In genomic region chr2:45008296-45009129, GRCh38 we compare ENCODE assay signal across 8 cellular contexts. TPM values are rescaled to one million over a fixed set of nuclear protein-coding genes. Genes with fewer than 3 reads are reported as not detected.
DNase-seq lines count a peak whose midpoint lies in the region; ATAC-seq, FAIRE-seq and TF ChIP-seq lines count a peak whose summit lies in the region.

No MANE protein-coding gene starts in this region.

- no peak overlapping the region for H3K9ac ChIP-seq in HUES6 (ENCODE audit: low read length)
- H3K9ac ChIP-seq in kidney (ENCODE audit: low read length in 2 of 2): no peak overlapping the region

- intact Hi-C loops in CD14-positive monocyte (cut with micrococcal nuclease) (no loop called here), adrenal gland (cut with DNase I) (no loop called here), kidney (cut with DNase I) (no loop called here)

- H3K27me3 Mint-ChIP-seq in CD14-positive monocyte (ENCODE audit: low read depth in 3 of 3): peaks cover 96 to 99% (median 96%) of the 10 kb centered on the region in 3 donors

- H3K4me1 ChIP-seq in HUES6 (ENCODE audit: control insufficient read depth, insufficient read depth, low read length): peaks cover 39% of the 10 kb centered on the region
- peaks cover 21 to 31% of the 10 kb centered on the region in 2 donors for H3K4me1 ChIP-seq in adrenal gland (replicated peaks in 1 of 2)
- H3K4me1 ChIP-seq in kidney (ENCODE audit: control insufficient read depth in 1 of 2, insufficient read depth in 1 of 2, low read depth in 1 of 2, low read length in 2 of 2): peaks cover 0 to 22% of the 10 kb centered on the region in 2 donors
- peaks cover 3 to 54% of the 10 kb centered on the region in 2 donors for H3K4me1 ChIP-seq in thoracic aorta (ENCODE audit: control insufficient read depth in 1 of 2, low read depth in 2 of 2)

- H3K36me3 ChIP-seq in HUES6 (ENCODE audit: control insufficient read depth, insufficient read depth, low read length) (no peaks in the 10 kb centered on the region), adrenal gland (replicated peaks in 1 of 2) (no peaks in the 10 kb centered on the region), kidney (ENCODE audit: control insufficient read depth in 1 of 2, insufficient read depth in 2 of 2, low read length in 2 of 2) (no peaks in the 10 kb centered on the region), thoracic aorta (peaks cover 7% of the 10 kb centered on the region), WERI-Rb-1 (no peaks in the 10 kb centered on the region)

- no peak for FAIRE-seq in kidney (lab: Jason Lieb, UNC)

- no peak for DNase-seq in CD14-positive monocyte (ENCODE audit: low spot score)
- peak in 4 of 7 donors; percentile 38 to 59 (median 47) for DNase-seq in adrenal gland
- DNase-seq in kidney: peak; percentile 81
- DNase-seq in thoracic aorta (ENCODE audit: low spot score): no peak
- no peak for DNase-seq in WERI-Rb-1
- no peak for DNase-seq in substantia nigra (lab: John Stamatoyannopoulos, UW)

- H3K4me3 ChIP-seq in HUES6 (ENCODE audit: low read depth, low read length) (peak overlapping the region; percentile 53), adrenal gland (peak overlapping the region in 2 of 4 donors; percentile 31 to 58), kidney (ENCODE audit: low read length in 2 of 2) (peak overlapping the region; percentile 45 to 49), thoracic aorta (peak overlapping the region; percentile 87), WERI-Rb-1 (ENCODE audit: low read depth, low read length) (no peak overlapping the region)

- WGBS in adrenal gland, 4 donors: 13 to 38% (median 19%) methylated on average over 14 to 75 of the region's 75 CpGs

- peaks cover 3 to 6% of the 10 kb centered on the region in 2 donors for H3K36me3 Mint-ChIP-seq in CD14-positive monocyte

- peak overlapping the region; percentile 79 to 94 for H3K4me3 Mint-ChIP-seq in CD14-positive monocyte

- H3K27ac ChIP-seq in HUES6 (ENCODE audit: low read depth, low read length) (no peak overlapping the region), adrenal gland (no peak overlapping the region), kidney (ENCODE audit: low read depth in 2 of 2, low read length in 2 of 2) (no peak overlapping the region), thoracic aorta (peak overlapping the region; percentile 80 to 95), WERI-Rb-1 (no peak overlapping the region), substantia nigra (ENCODE audit: low read depth, low read length, poor library complexity, severe bottlenecking) (no peak overlapping the region)

- peaks cover 0 to 46% (median 15%) of the 10 kb centered on the region in 7 donors for H3K9me3 Mint-ChIP-seq in CD14-positive monocyte

- H3K27me3 ChIP-seq in HUES6 (ENCODE audit: control insufficient read depth, insufficient read depth, low read length) (peaks cover 96% of the 10 kb centered on the region), adrenal gland (peaks cover 85% of the 10 kb centered on the region), thoracic aorta (replicated peaks; ENCODE audit: insufficient read depth) (no peaks in the 10 kb centered on the region), WERI-Rb-1 (ENCODE audit: insufficient read depth, low read depth, severe bottlenecking) (peaks cover 41% of the 10 kb centered on the region)

- H3K9me3 ChIP-seq in HUES6 (ENCODE audit: control insufficient read depth, insufficient read depth, low read depth, low read length) (no peaks in the 10 kb centered on the region), adrenal gland (replicated peaks in 1 of 3) (no peaks in the 10 kb centered on the region), kidney (ENCODE audit: control insufficient read depth in 1 of 2, low read length in 2 of 2) (no peaks in the 10 kb centered on the region), thoracic aorta (no peaks in the 10 kb centered on the region), WERI-Rb-1 (ENCODE audit: severe bottlenecking) (peaks cover 5% of the 10 kb centered on the region)

- ATAC-seq in thoracic aorta (ENCODE audit: insufficient number of reproducible peaks, low FRiP score, low read depth) (no peak), HG02588 (IDR thresholded peaks at IDR 0.05; ENCODE audit: unreplicated experiment) (no peak)

- peaks cover 43% of the 10 kb centered on the region for H3K4me1 Mint-ChIP-seq in CD14-positive monocyte

- no peak for TF ChIP-seq POLR2A in adrenal gland (IDR thresholded peaks at IDR 0.05)

- no peak for TF ChIP-seq CTCF in CD14-positive monocyte (IDR thresholded peaks at IDR 0.05)
- no peak for TF ChIP-seq CTCF in adrenal gland (IDR thresholded peaks at IDR 0.05)
- TF ChIP-seq CTCF in kidney (IDR thresholded peaks at IDR 0.05; ENCODE audit: borderline replicate concordance, extremely low read depth, insufficient read depth): no peak
- TF ChIP-seq CTCF in thoracic aorta (IDR thresholded peaks at IDR 0.05): no peak
- TF ChIP-seq CTCF in WERI-Rb-1 (IDR thresholded peaks at IDR 0.05; ENCODE audit: low read depth, low read length): no peak

- no peak overlapping the region for H3K27ac Mint-ChIP-seq in CD14-positive monocyte

RNA-seq across cellular contexts. Expression of gene SIX2, which starts 0.7 kb away (rescaled TPM):
- polyA plus RNA-seq in CD14-positive monocyte: not detected
- under 1 TPM in 5 of 8 donors, not detected in 3; 0.11 to 0.36 (median 0.14) TPM for total RNA-seq in adrenal gland
- polyA plus RNA-seq in adrenal gland: under 1 TPM in 1 of 3 donors, not detected in 2; 0.40 TPM
- total RNA-seq in kidney: 0.28 TPM
- polyA plus RNA-seq in kidney (ENCODE audit: insufficient read depth, low read depth, low replicate concordance): 0.62 TPM
- 10 to 100 TPM in 1 of 2 donors, 1 to 10 TPM in 1; 6.6 to 13.5 TPM for total RNA-seq in thoracic aorta

Comparison
In these comparisons a context has a peak if more than half of its experiments do, and no peak if none do; other contexts are left out.
1. DNase-seq: peak in adrenal gland (4 of 7) and kidney (single experiment); none in CD14-positive monocyte (single experiment), thoracic aorta (single experiment), WERI-Rb-1 (single experiment) and substantia nigra (0 of 49).
2. H3K27ac ChIP-seq: peak in thoracic aorta (2 of 2); none in HUES6 (single experiment), adrenal gland (0 of 5), kidney (0 of 2), WERI-Rb-1 (single experiment) and substantia nigra (single experiment).